Comparison of ENCODE assay signal across 22 cellular contexts in the genomic region with DNA sequence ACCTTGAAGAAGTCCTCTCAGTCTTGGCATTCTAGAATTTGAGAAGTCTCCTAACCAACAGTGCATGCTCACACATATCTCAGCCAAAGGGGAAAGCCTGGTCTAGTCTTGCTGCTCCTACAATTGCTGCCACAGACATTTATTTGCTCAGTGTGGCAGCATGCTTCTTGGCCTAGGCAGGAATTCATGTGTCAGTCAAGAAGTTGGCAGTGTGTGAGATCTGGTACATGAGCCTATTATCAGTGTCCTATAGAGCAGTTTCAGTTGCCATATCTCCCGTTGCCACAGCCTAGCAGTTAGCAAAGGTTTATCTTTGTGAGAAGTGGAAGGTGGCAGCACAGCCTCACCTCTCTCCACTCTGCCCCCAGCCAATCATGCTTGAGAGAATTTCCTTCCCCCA.
A peak's percentile ranks its signal among the peaks of the same experiment; 100 is the strongest.
DNase-seq lines count a peak whose midpoint lies in the region; ATAC-seq, FAIRE-seq and TF ChIP-seq lines count a peak whose summit lies in the region.
"Had no signal": no experiment of that assay in that cellular context is flagged by ENCODE, and none has a peak within 500 bp of the region (broad histone marks: within the 10 kb centered on the region; RNA-seq: fewer than 3 reads in every experiment).

No MANE protein-coding gene starts in this region.

- H3K4me3 ChIP-seq in right atrium auricular region, result no peak overlapping the region
- no peak overlapping the region for H3K4me3 ChIP-seq in pancreas
- H3K4me3 ChIP-seq: BLaER1, GM23338 had no signal

- intact Hi-C loops in Right ventricle myocardium superior (cut with DNase I) (no loop called here), pancreas (cut with DNase I) (no loop called here)

- H3K36me3 ChIP-seq in right atrium auricular region, result no peaks in the 10 kb centered on the region
- no peaks in the 10 kb centered on the region for H3K36me3 ChIP-seq in pancreas
- H3K36me3 ChIP-seq: BLaER1 had no signal

- no peak for TF ChIP-seq CTCF in right atrium auricular region (IDR thresholded peaks at IDR 0.05)
- no peak for TF ChIP-seq CTCF in pancreas (IDR thresholded peaks at IDR 0.05)

- H3K9me3 ChIP-seq in right atrium auricular region (no peaks in the 10 kb centered on the region), pancreas (no peaks in the 10 kb centered on the region)
- H3K9me3 ChIP-seq: BLaER1, Caco-2 had no signal

- H3K27ac ChIP-seq in right atrium auricular region (no peak overlapping the region), pancreas (no peak overlapping the region)
- H3K27ac ChIP-seq: 22Rv1, BLaER1, C4-2B had no signal

- DNase-seq in Right ventricle myocardium superior, result no peak
- no peak for DNase-seq in right atrium auricular region (ENCODE audit: low spot score)
- DNase-seq in G401 (ENCODE audit: low spot score), result peak; percentile 27
- peak; percentile 4 for DNase-seq in cerebellar cortex (ENCODE audit: low spot score)
- peak in 3 of 6 donors; percentile 20 to 55 (median 26) for DNase-seq in pancreas
- DNase-seq in activated CD4-positive, alpha-beta T cell treated with anti-CD3 and anti-CD28 coated beads for 48 hours, result no peak
- DNase-seq: Caco-2; CD4-positive, CD25-positive, alpha-beta regulatory T cell; CD8-positive, alpha-beta T cell; DMS153; EL; GF-D8; H9 had no signal

- peak; percentile 22 for ATAC-seq in Right ventricle myocardium superior (ENCODE audit: poor library complexity)
- peak; percentile 67 to 81 (median 76) for ATAC-seq in pancreas
- no peak for ATAC-seq in HG03565 (IDR thresholded peaks at IDR 0.05; ENCODE audit: unreplicated experiment)
- ATAC-seq: CD8-positive, alpha-beta T cell; GM23338; HCT116 had no signal

- WGBS in pancreas, 2 donors, result 3 to 11% methylated on average over 1 of the region's 1 CpG

- in situ Hi-C loops in G401 (cut with HindIII; ENCODE audit: low sequenced_read_pairs), result no loop called here

- no peak for FAIRE-seq in pancreas (lab: Jason Lieb, UNC)
- FAIRE-seq: A204.1, GM12891, GM18507 had no signal

- H3K4me1 ChIP-seq in right atrium auricular region (no peaks in the 10 kb centered on the region), pancreas (no peaks in the 10 kb centered on the region)
- H3K4me1 ChIP-seq: Caco-2 had no signal

- no peaks in the 10 kb centered on the region for H3K27me3 ChIP-seq in right atrium auricular region
- H3K27me3 ChIP-seq in pancreas, result no peaks in the 10 kb centered on the region

Comparison
In these comparisons a context has a peak if more than half of its experiments do, and no peak if none do; other contexts are left out.
1. DNase-seq: peak in G401 (single experiment) and cerebellar cortex (single experiment); none in Right ventricle myocardium superior (single experiment), right atrium auricular region (single experiment) and activated CD4-positive, alpha-beta T cell treated with anti-CD3 and anti-CD28 coated beads for 48 hours (single experiment).